ENCODE assay signal across 32 cellular contexts in genomic region chr17:76633628-76634328, GRCh38. TPM values are rescaled to one million over a fixed set of nuclear protein-coding genes. Genes with fewer than 3 reads are reported as not detected.
"Had no signal": no experiment of that assay in that cellular context is flagged by ENCODE, and none has a peak within 500 bp of the region (broad histone marks: within the 10 kb centered on the region; RNA-seq: fewer than 3 reads in every experiment).

No MANE protein-coding gene starts in this region.

- DNase-seq: activated CD4-positive, alpha-beta T cell treated with anti-CD3 and anti-CD28 coated beads for 4 hours; activated CD4-positive, alpha-beta T cell treated with anti-CD3 and anti-CD28 coated beads, Interleukin-2, amount 50 U/mL, for 48 hours; activated CD8-positive, alpha-beta memory T cell treated with anti-CD3 and anti-CD28 coated beads for 24 hours; activated effector memory CD4-positive, alpha-beta T cell treated with anti-CD3 and anti-CD28 coated beads, Interleukin-2, amount 50 U/mL, for 16 hours; activated naive CD4-positive, alpha-beta T cell treated with anti-CD3 and anti-CD28 coated beads for 36 hours; activated naive CD8-positive, alpha-beta T cell treated with anti-CD3 and anti-CD28 coated beads for 36 hours; adrenal gland; brain microvascular endothelial cell; dorsolateral prefrontal cortex; foreskin keratinocyte; left ventricle myocardium inferior; naive B cell; nucleus accumbens; pancreas; psoas muscle; stimulated activated CD4-positive, alpha-beta T cell treated with anti-CD3 and anti-CD28 coated beads, Interleukin-15, amount 100 ng/mL, for 24 hours; stimulated activated CD4-positive, alpha-beta T cell treated with anti-CD3 and anti-CD28 coated beads, Interleukin-2, amount 100 ng/mL, for 24 hours; stimulated activated naive B cell treated with anti-CD40 and anti-IgM and Interleukin-4, amounts not matched to agents 10 μg/mL and 1 μg/mL and 100 μg/mL, for 72 hours; T-helper 9 cell had no signal

- FAIRE-seq: astrocyte, islet of Langerhans, pancreas, TTC549, urothelium cell line had no signal

- H3K36me3 ChIP-seq: adrenal gland, brain microvascular endothelial cell, esophagus muscularis mucosa, left ventricle myocardium inferior, pancreas, tibial nerve had no signal

- H3K27ac ChIP-seq: adrenal gland, brain microvascular endothelial cell, coronary artery, dorsolateral prefrontal cortex, esophagus muscularis mucosa, foreskin keratinocyte, left ventricle myocardium inferior, pancreas, psoas muscle, tibial nerve, VCaP had no signal

- ATAC-seq: foreskin keratinocyte; psoas muscle; stimulated activated naive B cell treated with anti-CD40 and anti-IgM and Interleukin-4, amounts not matched to agents 10 μg/mL and 1 μg/mL and 100 μg/mL, for 72 hours had no signal

- H3K27me3 ChIP-seq: adrenal gland, brain microvascular endothelial cell, dorsolateral prefrontal cortex, foreskin keratinocyte, pancreas, tibial nerve had no signal

- H3K4me3 ChIP-seq: adrenal gland, coronary artery, dorsolateral prefrontal cortex, esophagus muscularis mucosa, left ventricle myocardium inferior, lung, pancreas, psoas muscle, tibial nerve had no signal

- H3K9me3 ChIP-seq: adrenal gland, esophagus muscularis mucosa, left ventricle myocardium inferior, pancreas, psoas muscle, tibial nerve had no signal

- H3K4me1 ChIP-seq: adrenal gland, esophagus muscularis mucosa, foreskin keratinocyte, left ventricle myocardium inferior, pancreas, psoas muscle had no signal

RNA-seq across cellular contexts. Expression of gene ST6GALNAC1, which starts 9.8 kb away (rescaled TPM):
- total RNA-seq: activated naive CD8-positive, alpha-beta T cell treated with anti-CD3 and anti-CD28 coated beads for 36 hours; astrocyte; glomerular endothelial cell had no signal
- polyA plus RNA-seq: neural cell had no signal

RNA-seq across cellular contexts. Expression of gene ST6GALNAC2, which starts 48.1 kb away (rescaled TPM):
- total RNA-seq: activated naive CD4-positive, alpha-beta T cell treated with anti-CD3 and anti-CD28 coated beads for 36 hours; activated naive CD8-positive, alpha-beta T cell treated with anti-CD3 and anti-CD28 coated beads for 36 hours; activated T-helper 1 cell treated with anti-CD3 and anti-CD28 coated beads, Interleukin-12 subunit alpha, Interleukin-12 subunit beta, Interleukin-2, Interleukin-4 antibody, amounts not matched to agents 30 ng/mL and 10 ng/mL and 1 ng/mL, durations not matched to agents 14 hours and 24 hours and 36 hours; temporal lobe had no signal
- polyA plus RNA-seq: neural cell had no signal
